ENCODE assay signal across 1 cellular context in genomic region chr3:16307832-16308531, GRCh38.
TF ChIP-seq lines count a peak whose summit lies in the region.

No MANE protein-coding gene starts in this region.

TF ChIP-seq in GM12878, 131 proteins besides CTCF, POLR2A, EP300 and RAD21:
- 0 out of 2 replicates have a peak, but pooled peaks have one; percentile 15 for TF ChIP-seq POLR2AphosphoS2 (IDR thresholded peaks at IDR 0.05; ENCODE audit: low read depth, low read length)
- peak; percentile 38; the same call in 1 of the 2 replicates for TF ChIP-seq ATF7 (IDR thresholded peaks at IDR 0.05; ENCODE audit: low read depth)
- TF ChIP-seq SMAD5 (IDR thresholded peaks at IDR 0.05; ENCODE audit: low read depth): no peak
- peak; percentile 7 for TF ChIP-seq BCL3 (IDR thresholded peaks at IDR 0.05; ENCODE audit: borderline replicate concordance, insufficient read depth, low read depth, low read length, poor library complexity, severe bottlenecking)
- TF ChIP-seq SPI1 (IDR thresholded peaks at IDR 0.05; ENCODE audit: borderline replicate concordance, insufficient read depth, low read depth, low read length): peak; percentile 2; the same call in 1 of the 2 replicates
- TF ChIP-seq RELA (IDR thresholded peaks at IDR 0.05; ENCODE audit: borderline replicate concordance, partially characterized antibody): no peak
- TF ChIP-seq CBFB (IDR thresholded peaks at IDR 0.05; ENCODE audit: low read depth): no peak
- TF ChIP-seq POLR2AphosphoS5 (IDR thresholded peaks at IDR 0.05; ENCODE audit: low read length): 0 out of 2 replicates have a peak, but pooled peaks have one; percentile 21
- TF ChIP-seq ZNF24 (IDR thresholded peaks at IDR 0.05): no peak
